In the genomic region with DNA sequence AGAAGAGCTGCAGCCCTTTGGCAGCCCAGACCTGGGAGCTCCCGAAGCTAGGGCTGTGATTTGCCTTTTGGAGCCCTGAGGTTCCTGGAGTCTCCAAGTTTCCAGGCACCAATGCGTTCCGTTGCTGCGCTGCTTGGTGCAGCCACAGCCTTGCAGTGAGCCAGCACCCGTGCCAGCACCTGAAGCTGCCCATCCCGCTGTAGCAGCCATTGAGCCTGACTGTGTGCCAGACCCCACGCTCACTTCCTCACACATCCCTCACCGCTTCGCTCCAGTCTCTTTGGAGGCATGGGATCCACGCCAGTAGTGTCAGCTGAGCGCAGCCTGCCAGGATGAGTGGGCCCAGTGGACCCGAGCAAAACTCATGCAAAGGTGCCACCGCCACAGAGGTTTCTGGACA, we compare ENCODE assay signal across 28 cellular contexts.
"Had no signal": no experiment of that assay in that cellular context is flagged by ENCODE, and none has a peak within 500 bp of the region (broad histone marks: within the 10 kb centered on the region; RNA-seq: fewer than 3 reads in every experiment).

No MANE protein-coding gene starts in this region.

- H3K27ac Mint-ChIP-seq: endodermal cell, progenitor cell of endocrine pancreas had no signal

- H2AFZ ChIP-seq: hepatocyte, parathyroid adenoma had no signal

- H3K27me3 Mint-ChIP-seq: progenitor cell of endocrine pancreas had no signal

- H3K9me3 ChIP-seq: gastrocnemius medialis, heart left ventricle, right lobe of liver, testis, tibial artery, upper lobe of left lung, uterus had no signal

- H3K4me2 ChIP-seq: hepatocyte, smooth muscle cell had no signal

- H3K4me3 Mint-ChIP-seq: endodermal cell; naive thymus-derived CD4-positive, alpha-beta T cell had no signal

- H3K4me1 Mint-ChIP-seq: naive thymus-derived CD4-positive, alpha-beta T cell had no signal

- H3K79me2 ChIP-seq: hepatocyte, parathyroid adenoma had no signal

- H3K27me3 ChIP-seq: gastrocnemius medialis, heart left ventricle, hepatocyte, right lobe of liver, testis, tibial artery, upper lobe of left lung, uterus had no signal

- DNase-seq: cerebellar nuclear complex; effector CD8-positive, alpha-beta T cell; endodermal cell; foreskin fibroblast; gastrocnemius medialis; heart left ventricle; kidney; mesendoderm; midbrain; naive thymus-derived CD4-positive, alpha-beta T cell; right lobe of liver; stimulated activated CD4-positive, alpha-beta T cell treated with anti-CD3 and anti-CD28 coated beads, Interleukin-12 subunit alpha, Interleukin-12 subunit beta, amount 100 ng/mL, for 4 hours; stimulated activated CD4-positive, alpha-beta T cell treated with anti-CD3 and anti-CD28 coated beads, Interleukin-1b, Interleukin-23, amount 100 ng/mL, for 48 hours; stimulated activated CD4-positive, alpha-beta T cell treated with anti-CD3 and anti-CD28 coated beads, Interleukin-4, amount 100 ng/mL, for 1 hour; stimulated activated CD8-positive, alpha-beta memory T cell treated with anti-CD3 and anti-CD28 coated beads, Interleukin-4, amount 100 ng/mL, for 48 hours; stimulated activated naive CD8-positive, alpha-beta T cell treated with anti-CD3 and anti-CD28 coated beads, Interleukin-15, Interleukin-2, amounts not matched to agents 100 U/mL and 50 U/mL, for 24 hours; testis; tibial artery; uterus had no signal

- H3K4me1 ChIP-seq: gastrocnemius medialis, parathyroid adenoma, right lobe of liver, testis, uterus had no signal

- ATAC-seq: esophagus mucosa; gastrocnemius medialis; heart left ventricle; left lobe of liver; naive thymus-derived CD4-positive, alpha-beta T cell; right lobe of liver; stimulated activated naive CD8-positive, alpha-beta T cell treated with anti-CD3 and anti-CD28 coated beads, Interleukin-15, Interleukin-2, amounts not matched to agents 100 U/mL and 50 U/mL, for 24 hours had no signal

- FAIRE-seq: colon, kidney had no signal

- H3K9me3 Mint-ChIP-seq: endodermal cell had no signal

- H3K4me3 ChIP-seq: gastrocnemius medialis, heart left ventricle, hepatocyte, right lobe of liver, smooth muscle cell, testis, tibial artery, upper lobe of left lung, uterus had no signal

- H3K27ac ChIP-seq: epithelial cell of prostate, gastrocnemius medialis, heart left ventricle, hepatocyte, parathyroid adenoma, right lobe of liver, testis, tibial artery, upper lobe of left lung, uterus had no signal

- H3K36me3 Mint-ChIP-seq: naive thymus-derived CD4-positive, alpha-beta T cell had no signal

- H3K9ac ChIP-seq: parathyroid adenoma had no signal

- H3K36me3 ChIP-seq: gastrocnemius medialis, heart left ventricle, right lobe of liver, tibial artery, upper lobe of left lung, uterus had no signal
